ENCODE assay signal across 8 cellular contexts in genomic region chr5:114305402-114306207, GRCh38. TPM values are rescaled to one million over a fixed set of nuclear protein-coding genes. Genes with fewer than 3 reads are reported as not detected.
A peak's percentile ranks its signal among the peaks of the same experiment; 100 is the strongest.
DNase-seq lines count a peak whose midpoint lies in the region; ATAC-seq and TF ChIP-seq lines count a peak whose summit lies in the region.

No MANE protein-coding gene starts in this region.

- no peak overlapping the region for H3K27ac Mint-ChIP-seq in Caco-2 (ENCODE audit: unreplicated experiment)

- no peaks in the 10 kb centered on the region for H3K36me3 Mint-ChIP-seq in Caco-2 (ENCODE audit: insufficient read depth, unreplicated experiment)

- intact Hi-C loops in Caco-2 (cut with micrococcal nuclease; ENCODE audit: unreplicated experiment) = loop anchor here (1.0 kb wide), 4 partner anchors 204 to 693 kb away; no protein-coding TSS in a partner anchor
- intact Hi-C loops in PC-9 (cut with micrococcal nuclease; ENCODE audit: unreplicated experiment) = loop anchor here (1.0 kb wide), 1 partner anchor 204 kb away; no protein-coding TSS in a partner anchor
- intact Hi-C loops in uterus (cut with DNase I; ENCODE audit: low total_unique reads) = no loop called here

- H3K9ac ChIP-seq in OCI-LY1 (ENCODE audit: low read length) = no peak overlapping the region

- no peaks in the 10 kb centered on the region for H3F3A ChIP-seq in OCI-LY1 (ENCODE audit: insufficient read depth, low read length)
- no peaks in the 10 kb centered on the region for H3F3A ChIP-seq in PC-9 (ENCODE audit: insufficient read depth, low read depth)

- TF ChIP-seq CTCF in Caco-2 (IDR thresholded peaks at IDR 0.05; ENCODE audit: insufficient read depth in 1 of 2, low read depth in 1 of 2, low read length in 1 of 2, severe bottlenecking in 1 of 2, unreplicated experiment in 1 of 2) (peak; percentile 1 to 30), OCI-LY1 (IDR thresholded peaks at IDR 0.05; ENCODE audit: low read length) (peak; percentile 48), hepatocyte (IDR thresholded peaks at IDR 0.05; ENCODE audit: poor library complexity) (peak; percentile 67), omental fat pad (IDR thresholded peaks at IDR 0.05) (no peak), PC-9 (conservative IDR thresholded peaks at IDR 0.05) (no peak; the same call in 1 of the 2 replicates), uterus (IDR thresholded peaks at IDR 0.05) (peak in 2 of 4 experiments; percentile 15 to 20)

- peak in 1 of 2 experiments; percentile 2 for DNase-seq in Caco-2
- peak; percentile 53 for DNase-seq in hepatocyte (ENCODE audit: low spot score)
- DNase-seq in omental fat pad (ENCODE audit: low spot score) = no peak
- DNase-seq in DMS79 treated with DMSO at 0.1 percent for 48 hours (lab: John Stamatoyannopoulos, UW) = no peak
- DNase-seq in PC-9 = no peak
- DNase-seq in uterus = no peak

- H3K4me1 Mint-ChIP-seq in Caco-2 (ENCODE audit: low read depth, unreplicated experiment) = no peaks in the 10 kb centered on the region

- H3K4me3 ChIP-seq in Caco-2 (ENCODE audit: low read depth, low read length) (no peak overlapping the region), OCI-LY1 (ENCODE audit: low read depth, low read length, poor library complexity, severe bottlenecking) (no peak overlapping the region), hepatocyte (no peak overlapping the region), PC-9 (no peak overlapping the region), uterus (no peak overlapping the region)

- BruUV-seq in Caco-2 (replicated peaks; lab: Mats Ljungman, UMichigan) = no TSS peak
- no TSS peak for BruUV-seq in PC-9 (replicated peaks; lab: Mats Ljungman, UMichigan)

- no peak for TF ChIP-seq POLR2A in uterus (IDR thresholded peaks at IDR 0.05)

- H3K4me2 ChIP-seq in OCI-LY1 (ENCODE audit: low read length) (no peak overlapping the region), hepatocyte (no peak overlapping the region), PC-9 (no peak overlapping the region)

- H4K20me1 ChIP-seq in OCI-LY1 (ENCODE audit: insufficient read depth, low read length) (no peaks in the 10 kb centered on the region), hepatocyte (ENCODE audit: insufficient read depth, poor library complexity, severe bottlenecking) (no peaks in the 10 kb centered on the region), PC-9 (ENCODE audit: insufficient read depth) (no peaks in the 10 kb centered on the region)

- H3K4me1 ChIP-seq in Caco-2 = no peaks in the 10 kb centered on the region
- no peaks in the 10 kb centered on the region for H3K4me1 ChIP-seq in OCI-LY1 (ENCODE audit: insufficient read depth, low read length, severe bottlenecking)
- no peaks in the 10 kb centered on the region for H3K4me1 ChIP-seq in hepatocyte (ENCODE audit: insufficient read depth)
- no peaks in the 10 kb centered on the region for H3K4me1 ChIP-seq in PC-9 (replicated peaks; ENCODE audit: insufficient read depth)
- H3K4me1 ChIP-seq in uterus = no peaks in the 10 kb centered on the region

- POLR2A ChIA-PET in Caco-2 (lab: Charles Lee) (no interaction called here), PC-9 (lab: Charles Lee; ENCODE audit: unreplicated experiment) (no interaction called here)

- no peaks in the 10 kb centered on the region for H3K36me3 ChIP-seq in Caco-2 (ENCODE audit: control insufficient read depth, insufficient read depth, low read length)
- H3K36me3 ChIP-seq in OCI-LY1 (ENCODE audit: insufficient read depth, low read length) = no peaks in the 10 kb centered on the region
- no peaks in the 10 kb centered on the region for H3K36me3 ChIP-seq in hepatocyte (replicated peaks; ENCODE audit: insufficient read depth, low read depth)
- H3K36me3 ChIP-seq in PC-9 (ENCODE audit: low read depth) = no peaks in the 10 kb centered on the region
- H3K36me3 ChIP-seq in uterus = no peaks in the 10 kb centered on the region

- ATAC-seq in GM21529 (IDR thresholded peaks at IDR 0.05; ENCODE audit: unreplicated experiment) = peak; percentile 75
- no peak for ATAC-seq in omental fat pad (ENCODE audit: low FRiP score)

- H2AFZ ChIP-seq in OCI-LY1 (ENCODE audit: low read length) = no peak overlapping the region
- no peak overlapping the region for H2AFZ ChIP-seq in hepatocyte
- no peak overlapping the region for H2AFZ ChIP-seq in PC-9

- H3K9me3 ChIP-seq in Caco-2 (no peaks in the 10 kb centered on the region), OCI-LY1 (ENCODE audit: low read length) (no peaks in the 10 kb centered on the region), hepatocyte (ENCODE audit: low read depth) (no peaks in the 10 kb centered on the region), PC-9 (ENCODE audit: insufficient read depth, low read depth) (no peaks in the 10 kb centered on the region), uterus (no peaks in the 10 kb centered on the region)

- H3K79me2 ChIP-seq in OCI-LY1 (ENCODE audit: insufficient read depth, low read length) (no peaks in the 10 kb centered on the region), hepatocyte (no peaks in the 10 kb centered on the region), PC-9 (ENCODE audit: low read depth) (no peaks in the 10 kb centered on the region)

- CTCF ChIA-PET in Caco-2 (lab: Charles Lee) (no interaction called here), PC-9 (lab: Charles Lee) (no interaction called here)

- H3K27me3 Mint-ChIP-seq in Caco-2 (ENCODE audit: insufficient read depth, unreplicated experiment) = peaks cover 6% of the 10 kb centered on the region

- H3K9me2 ChIP-seq in OCI-LY1 (ENCODE audit: low read depth, low read length) (no peaks in the 10 kb centered on the region), hepatocyte (replicated peaks; ENCODE audit: insufficient read depth) (no peaks in the 10 kb centered on the region), PC-9 (ENCODE audit: insufficient read depth) (no peaks in the 10 kb centered on the region)

- WGBS in hepatocyte (ENCODE audit: low lambda C conversion rate, missing lambda C conversion rate) = 82% methylated on average over 1 of the region's 1 CpG

- H3K27me3 ChIP-seq in Caco-2 (replicated peaks; ENCODE audit: control insufficient read depth, insufficient read depth, low read length) = no peaks in the 10 kb centered on the region
- H3K27me3 ChIP-seq in OCI-LY1 (ENCODE audit: insufficient read depth, low read length) = no peaks in the 10 kb centered on the region
- no peaks in the 10 kb centered on the region for H3K27me3 ChIP-seq in hepatocyte
- H3K27me3 ChIP-seq in PC-9 (ENCODE audit: insufficient read depth, low read depth) = no peaks in the 10 kb centered on the region; the same call in 1 of the 2 replicates
- no peaks in the 10 kb centered on the region for H3K27me3 ChIP-seq in uterus

- H3K27ac ChIP-seq in OCI-LY1 (ENCODE audit: low read depth, low read length, poor library complexity, severe bottlenecking) (no peak overlapping the region), hepatocyte (no peak overlapping the region), PC-9 (no peak overlapping the region), uterus (no peak overlapping the region)

- H3K9me3 Mint-ChIP-seq in Caco-2 (ENCODE audit: unreplicated experiment) = no peaks in the 10 kb centered on the region

- H3K4me3 Mint-ChIP-seq in Caco-2 (ENCODE audit: unreplicated experiment) = no peak overlapping the region

RNA-seq across cellular contexts. Expression of gene KCNN2, which starts 56.3 kb away (rescaled TPM):
- total RNA-seq in Caco-2 (2022) (0.27 TPM in 1 of 2 replicates, not detected in the other), hepatocyte (3.2 and 3.9 TPM in 2 replicates), omental fat pad (1 to 10 TPM in 1 of 4 donors, under 1 TPM in 2, not detected in 1; 0.19 to 1.4 (median 0.19) TPM), PC-9 (2021) (not detected in 2 replicates), uterus (1 to 10 TPM; 1.8 to 7.1 (median 4.9) TPM)
- 6.4 and 9.5 TPM in 2 replicates for polyA plus RNA-seq in hepatocyte

Comparison
In these comparisons a context has a peak if more than half of its experiments do, and no peak if none do; other contexts are left out.
1. CTCF ChIP-seq: peak in Caco-2 (2 of 2), OCI-LY1 (single experiment) and hepatocyte (single experiment); none in omental fat pad (0 of 3) and PC-9 (single experiment).